Comparison of ENCODE assay signal across 13 cellular contexts in the genomic region with DNA sequence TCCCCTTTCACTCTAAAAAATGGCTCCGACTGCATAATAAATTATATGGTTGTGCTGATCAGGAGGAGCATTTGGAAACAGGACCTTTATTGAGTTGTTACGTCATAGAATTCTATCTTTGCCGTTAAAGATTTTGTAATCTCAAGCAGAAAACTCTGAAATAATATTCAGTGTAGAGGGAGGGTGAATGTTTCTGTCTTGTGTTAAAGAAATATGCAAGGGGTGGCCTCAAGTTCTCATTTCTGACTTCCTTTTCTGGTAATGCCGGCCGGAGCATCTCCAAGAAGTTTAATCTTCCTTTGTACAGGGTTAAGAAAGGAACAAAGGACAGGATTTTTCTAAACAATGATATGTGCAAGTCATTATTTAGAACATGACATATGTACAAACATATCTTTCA.
DNase-seq lines count a peak whose midpoint lies in the region; ATAC-seq and TF ChIP-seq lines count a peak whose summit lies in the region.
"Had no signal": no experiment of that assay in that cellular context is flagged by ENCODE, and none has a peak within 500 bp of the region (broad histone marks: within the 10 kb centered on the region; RNA-seq: fewer than 3 reads in every experiment).

No MANE protein-coding gene starts in this region.

- H3K36me3 Mint-ChIP-seq in nephron progenitor cell (ENCODE audit: low read depth): no peaks in the 10 kb centered on the region
- H3K36me3 Mint-ChIP-seq: activated naive CD4-positive, alpha-beta T cell treated with anti-CD3 and anti-CD28 coated beads, Interleukin-2, amount 50 U/mL, for 24 hours; CD8-positive, alpha-beta T cell had no signal

- H3K4me3 Mint-ChIP-seq in nephron progenitor cell: no peak overlapping the region
- H3K4me3 Mint-ChIP-seq: activated naive CD4-positive, alpha-beta T cell treated with anti-CD3 and anti-CD28 coated beads, Interleukin-2, amount 50 U/mL, for 24 hours; CD8-positive, alpha-beta T cell had no signal

- H3K9ac ChIP-seq in adipocyte (ENCODE audit: low read length): peak overlapping the region; percentile 82

- H3K4me3 ChIP-seq in heart left ventricle (no peak overlapping the region), adipocyte (ENCODE audit: low read length) (peak overlapping the region; percentile 62), upper lobe of left lung (no peak overlapping the region)
- H3K4me3 ChIP-seq: right lobe of liver had no signal

- H3K9me3 ChIP-seq in heart left ventricle (no peaks in the 10 kb centered on the region), adipocyte (ENCODE audit: control insufficient read depth, low read length) (no peaks in the 10 kb centered on the region), upper lobe of left lung (no peaks in the 10 kb centered on the region)
- H3K9me3 ChIP-seq: right lobe of liver had no signal

- intact Hi-C loops in heart left ventricle (cut with DNase I) (loop anchor here in 9 of 10 donors (2.0 to 10.0 kb wide), 14 partner anchors 106 to 668 kb away; a partner anchor contains a TSS), left cardiac atrium (cut with DNase I) (loop anchor here in 1 of 2 donors (5.0 kb wide), 2 partner anchors 288 to 308 kb away; a partner anchor contains a TSS)

- peaks cover 72% of the 10 kb centered on the region for H3K4me1 Mint-ChIP-seq in nephron progenitor cell

- no peaks in the 10 kb centered on the region for H3K9me3 Mint-ChIP-seq in nephron progenitor cell
- H3K9me3 Mint-ChIP-seq: activated naive CD4-positive, alpha-beta T cell treated with anti-CD3 and anti-CD28 coated beads, Interleukin-2, amount 50 U/mL, for 24 hours; CD8-positive, alpha-beta T cell had no signal

- H3K27me3 Mint-ChIP-seq in nephron progenitor cell (ENCODE audit: low read depth, poor library complexity): no peaks in the 10 kb centered on the region
- H3K27me3 Mint-ChIP-seq: activated naive CD4-positive, alpha-beta T cell treated with anti-CD3 and anti-CD28 coated beads, Interleukin-2, amount 50 U/mL, for 24 hours had no signal

- no peak for TF ChIP-seq POLR2A in heart left ventricle (IDR thresholded peaks at IDR 0.05)
- no peak for TF ChIP-seq POLR2A in upper lobe of left lung (IDR thresholded peaks at IDR 0.05)

- H3K4me1 ChIP-seq in heart left ventricle (peaks cover 2 to 59% (median 40%) of the 10 kb centered on the region in 12 donors), adipocyte (ENCODE audit: control insufficient read depth, insufficient read depth, low read length) (peaks cover 84% of the 10 kb centered on the region), upper lobe of left lung (peaks cover 19 to 31% (median 21%) of the 10 kb centered on the region in 4 donors)

- no peak for TF ChIP-seq CTCF in heart left ventricle (IDR thresholded peaks at IDR 0.05)
- TF ChIP-seq CTCF in upper lobe of left lung (IDR thresholded peaks at IDR 0.05): no peak
- no peak for TF ChIP-seq CTCF in nephron progenitor cell (IDR thresholded peaks at IDR 0.05)
- no peak for TF ChIP-seq CTCF in GM10266 (IDR thresholded peaks at IDR 0.05; ENCODE audit: control insufficient read depth, insufficient read depth, low read depth, missing control alignments)

- H3K27ac ChIP-seq in heart left ventricle (peak overlapping the region in 8 of 12 donors; percentile 49 to 77 (median 68)), upper lobe of left lung (peak overlapping the region; percentile 36 to 59 (median 51))

- H3K36me3 ChIP-seq in heart left ventricle (no peaks in the 10 kb centered on the region), adipocyte (ENCODE audit: control insufficient read depth, insufficient read depth, low read length, severe bottlenecking) (no peaks in the 10 kb centered on the region), upper lobe of left lung (no peaks in the 10 kb centered on the region)
- H3K36me3 ChIP-seq: right lobe of liver had no signal

- no peak for ATAC-seq in heart left ventricle
- ATAC-seq in left cardiac atrium: no peak
- peak in 1 of 2 donors; percentile 63 for ATAC-seq in upper lobe of left lung (ENCODE audit: low FRiP score in 2 of 2)
- no peak for ATAC-seq in GM21717 (IDR thresholded peaks at IDR 0.05; ENCODE audit: unreplicated experiment)

- WGBS in heart left ventricle, 4 donors: 51 to 58% (median 54%) methylated on average over 5 of the region's 5 CpGs
- WGBS in upper lobe of left lung, 2 donors: 40 to 41% methylated on average over 5 of the region's 5 CpGs

- H3K27me3 ChIP-seq in heart left ventricle (no peaks in the 10 kb centered on the region), adipocyte (replicated peaks; ENCODE audit: control insufficient read depth, insufficient read depth, low read length) (no peaks in the 10 kb centered on the region), upper lobe of left lung (no peaks in the 10 kb centered on the region)
- H3K27me3 ChIP-seq: right lobe of liver had no signal

- DNase-seq in heart left ventricle: no peak
- no peak for DNase-seq in left cardiac atrium
- peak; percentile 67 for DNase-seq in adipocyte (ENCODE audit: low read depth)
- DNase-seq in medulla oblongata (ENCODE audit: extremely low spot score): peak; percentile 19
- DNase-seq in upper lobe of left lung: no peak
- DNase-seq in nephron progenitor cell: no peak
- no peak for DNase-seq in GM10266 (ENCODE audit: extremely low spot score)
- DNase-seq: CD8-positive, alpha-beta T cell; glutamatergic neuron; NCI-H1694 treated with DMSO at 0.1 percent for 48 hours; right lobe of liver had no signal

- no peak for TF ChIP-seq EP300 in upper lobe of left lung (IDR thresholded peaks at IDR 0.05)

- no peak overlapping the region for H3K27ac Mint-ChIP-seq in nephron progenitor cell

Comparison
In these comparisons a context has a peak if more than half of its experiments do, and no peak if none do; other contexts are left out.
1. DNase-seq: peak in adipocyte (single experiment) and medulla oblongata (single experiment); none in heart left ventricle (0 of 5), left cardiac atrium (single experiment), upper lobe of left lung (0 of 2), nephron progenitor cell (single experiment) and GM10266 (single experiment).